In genomic region chr22:17774206-17774927, GRCh38 we compare ENCODE assay signal across 1 cellular context.
TF ChIP-seq lines count a peak whose summit lies in the region.

Gene BID, minus strand, starts transcription at chr22:17774469. Its CDS starts 24,353 bp downstream, at chr22:17750116.

TF ChIP-seq in HEK293, 187 proteins besides CTCF, POLR2A, EP300 and RAD21 (continued from another document):
- TF ChIP-seq REST (tag by site-specific recombination; IDR thresholded peaks at IDR 0.05) (no peak), ZNF549 (tag by site-specific recombination; IDR thresholded peaks at IDR 0.05) (no peak), SP2 (tag by site-specific recombination; IDR thresholded peaks at IDR 0.05) (no peak), ZSCAN18 (tag by site-specific recombination; IDR thresholded peaks at IDR 0.05) (no peak), ZNF624 (tag by site-specific recombination; IDR thresholded peaks at IDR 0.05) (no peak), ZBTB6 (tag by site-specific recombination; IDR thresholded peaks at IDR 0.05) (no peak), PATZ1 (tag by site-specific recombination; IDR thresholded peaks at IDR 0.05) (no peak), ZNF2 (tag by site-specific recombination; IDR thresholded peaks at IDR 0.05) (no peak), ZNF658 (tag by site-specific recombination; IDR thresholded peaks at IDR 0.05) (no peak), GFI1B (tag by site-specific recombination; IDR thresholded peaks at IDR 0.05) (no peak), ZNF394 (tag by site-specific recombination; IDR thresholded peaks at IDR 0.05; ENCODE audit: borderline replicate concordance) (no peak), ZNF354C (tag by site-specific recombination; IDR thresholded peaks at IDR 0.05; ENCODE audit: borderline replicate concordance, low read depth) (no peak), ZNF561 (tag by site-specific recombination; IDR thresholded peaks at IDR 0.05; ENCODE audit: borderline replicate concordance) (peak; percentile 28; the same call in 1 of the 2 replicates), ZNF660 (tag by site-specific recombination; IDR thresholded peaks at IDR 0.05) (0 out of 2 replicates have a peak, but pooled peaks have one; percentile 16), ZNF223 (tag by site-specific recombination; IDR thresholded peaks at IDR 0.05) (no peak), ZNF571 (tag by site-specific recombination; IDR thresholded peaks at IDR 0.05) (no peak), ZNF776 (tag by site-specific recombination; IDR thresholded peaks at IDR 0.05; ENCODE audit: borderline replicate concordance) (no peak)
- TF ChIP-seq, protein P1, sequence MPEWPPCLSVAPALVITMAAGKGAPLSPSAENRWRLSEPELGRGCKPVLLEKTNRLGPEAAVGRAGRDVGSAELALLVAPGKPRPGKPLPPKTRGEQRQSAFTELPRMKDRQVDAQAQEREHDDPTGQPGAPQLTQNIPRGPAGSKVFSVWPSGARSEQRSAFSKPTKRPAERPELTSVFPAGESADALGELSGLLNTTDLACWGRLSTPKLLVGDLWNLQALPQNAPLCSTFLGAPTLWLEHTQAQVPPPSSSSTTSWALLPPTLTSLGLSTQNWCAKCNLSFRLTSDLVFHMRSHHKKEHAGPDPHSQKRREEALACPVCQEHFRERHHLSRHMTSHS (tag by site-specific recombination; IDR thresholded peaks at IDR 0.05): no peak
- TF ChIP-seq, protein P2, sequence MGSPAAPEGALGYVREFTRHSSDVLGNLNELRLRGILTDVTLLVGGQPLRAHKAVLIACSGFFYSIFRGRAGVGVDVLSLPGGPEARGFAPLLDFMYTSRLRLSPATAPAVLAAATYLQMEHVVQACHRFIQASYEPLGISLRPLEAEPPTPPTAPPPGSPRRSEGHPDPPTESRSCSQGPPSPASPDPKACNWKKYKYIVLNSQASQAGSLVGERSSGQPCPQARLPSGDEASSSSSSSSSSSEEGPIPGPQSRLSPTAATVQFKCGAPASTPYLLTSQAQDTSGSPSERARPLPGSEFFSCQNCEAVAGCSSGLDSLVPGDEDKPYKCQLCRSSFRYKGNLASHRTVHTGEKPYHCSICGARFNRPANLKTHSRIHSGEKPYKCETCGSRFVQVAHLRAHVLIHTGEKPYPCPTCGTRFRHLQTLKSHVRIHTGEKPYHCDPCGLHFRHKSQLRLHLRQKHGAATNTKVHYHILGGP (tag by site-specific recombination; IDR thresholded peaks at IDR 0.05): no peak
- TF ChIP-seq, protein P3, sequence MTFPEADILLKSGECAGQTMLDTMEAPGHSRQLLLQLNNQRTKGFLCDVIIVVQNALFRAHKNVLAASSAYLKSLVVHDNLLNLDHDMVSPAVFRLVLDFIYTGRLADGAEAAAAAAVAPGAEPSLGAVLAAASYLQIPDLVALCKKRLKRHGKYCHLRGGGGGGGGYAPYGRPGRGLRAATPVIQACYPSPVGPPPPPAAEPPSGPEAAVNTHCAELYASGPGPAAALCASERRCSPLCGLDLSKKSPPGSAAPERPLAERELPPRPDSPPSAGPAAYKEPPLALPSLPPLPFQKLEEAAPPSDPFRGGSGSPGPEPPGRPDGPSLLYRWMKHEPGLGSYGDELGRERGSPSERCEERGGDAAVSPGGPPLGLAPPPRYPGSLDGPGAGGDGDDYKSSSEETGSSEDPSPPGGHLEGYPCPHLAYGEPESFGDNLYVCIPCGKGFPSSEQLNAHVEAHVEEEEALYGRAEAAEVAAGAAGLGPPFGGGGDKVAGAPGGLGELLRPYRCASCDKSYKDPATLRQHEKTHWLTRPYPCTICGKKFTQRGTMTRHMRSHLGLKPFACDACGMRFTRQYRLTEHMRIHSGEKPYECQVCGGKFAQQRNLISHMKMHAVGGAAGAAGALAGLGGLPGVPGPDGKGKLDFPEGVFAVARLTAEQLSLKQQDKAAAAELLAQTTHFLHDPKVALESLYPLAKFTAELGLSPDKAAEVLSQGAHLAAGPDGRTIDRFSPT (tag by site-specific recombination; IDR thresholded peaks at IDR 0.05): no peak
- TF ChIP-seq, protein P4, sequence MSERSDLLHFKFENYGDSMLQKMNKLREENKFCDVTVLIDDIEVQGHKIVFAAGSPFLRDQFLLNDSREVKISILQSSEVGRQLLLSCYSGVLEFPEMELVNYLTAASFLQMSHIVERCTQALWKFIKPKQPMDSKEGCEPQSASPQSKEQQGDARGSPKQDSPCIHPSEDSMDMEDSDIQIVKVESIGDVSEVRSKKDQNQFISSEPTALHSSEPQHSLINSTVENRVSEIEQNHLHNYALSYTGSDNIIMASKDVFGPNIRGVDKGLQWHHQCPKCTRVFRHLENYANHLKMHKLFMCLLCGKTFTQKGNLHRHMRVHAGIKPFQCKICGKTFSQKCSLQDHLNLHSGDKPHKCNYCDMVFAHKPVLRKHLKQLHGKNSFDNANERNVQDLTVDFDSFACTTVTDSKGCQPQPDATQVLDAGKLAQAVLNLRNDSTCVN (tag by site-specific recombination; optimal IDR thresholded peaks at IDR 0.05): peak; percentile 34
